In the genomic region with DNA sequence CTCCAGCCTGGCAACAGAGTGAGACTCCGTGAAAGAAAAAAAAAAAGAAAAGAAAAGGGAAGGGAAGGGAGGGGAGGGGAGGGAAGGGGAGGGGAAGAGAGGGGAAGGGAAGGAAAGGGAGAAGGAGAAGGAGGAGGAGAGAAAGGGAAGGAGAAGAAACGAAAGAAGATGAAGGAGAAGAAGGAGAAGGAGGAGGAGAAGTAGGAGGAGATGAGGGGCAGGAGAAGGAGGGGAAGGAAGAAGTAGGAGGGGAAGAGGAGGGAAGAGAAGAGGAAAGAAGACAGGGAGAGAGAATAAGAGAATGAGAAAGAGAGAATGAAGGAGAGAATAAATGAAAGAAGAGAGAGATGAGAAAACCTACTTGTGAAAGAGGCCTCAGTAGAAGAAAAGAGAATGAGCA, we compare ENCODE assay signal across 20 cellular contexts.
A peak's percentile ranks its signal among the peaks of the same experiment; 100 is the strongest.
DNase-seq lines count a peak whose midpoint lies in the region; ATAC-seq and TF ChIP-seq lines count a peak whose summit lies in the region.
"Had no signal": no experiment of that assay in that cellular context is flagged by ENCODE, and none has a peak within 500 bp of the region (broad histone marks: within the 10 kb centered on the region; RNA-seq: fewer than 3 reads in every experiment).

No MANE protein-coding gene starts in this region.

- peak overlapping the region; percentile 28 for H3K27ac Mint-ChIP-seq in activated naive CD8-positive, alpha-beta T cell treated with anti-CD3 and anti-CD28 coated beads, Interleukin-2, amount 10 ng/mL, durations not matched to agents 7 days and 5 days
- H3K27ac Mint-ChIP-seq in activated naive CD8-positive, alpha-beta T cell treated with anti-CD3 and anti-CD28 coated beads, Interleukin-2, amount 50 U/mL, for 24 hours = no peak overlapping the region
- peak overlapping the region; percentile 87 for H3K27ac Mint-ChIP-seq in nephron progenitor cell
- H3K27ac Mint-ChIP-seq in stimulated activated memory B cell treated with anti-CD40 and anti-IgM and Interleukin-4, amounts not matched to agents 10 μg/mL and 1 μg/mL and 100 μg/mL, for 72 hours = peak overlapping the region; percentile 22
- H3K27ac Mint-ChIP-seq: CD4-positive, alpha-beta memory T cell had no signal

- no peak overlapping the region for H3K18ac ChIP-seq in mesenchymal stem cell (ENCODE audit: low read depth in 1 of 2, low read length in 2 of 2)

- H3K4me3 ChIP-seq in HEK293 (ENCODE audit: low read depth, low read length) (no peak overlapping the region), mesenchymal stem cell (ENCODE audit: insufficient read depth in 1 of 2, low read depth in 1 of 2, low read length in 2 of 2) (no peak overlapping the region)
- H3K4me3 ChIP-seq: A549, GM23248 had no signal

- no peak overlapping the region for H2BK12ac ChIP-seq in mesenchymal stem cell (ENCODE audit: low read length in 2 of 2)

- H3K9ac ChIP-seq in mesenchymal stem cell (ENCODE audit: low read length) = no peak overlapping the region
- H3K9ac ChIP-seq: GM23248 had no signal

- H3K9me3 ChIP-seq in HEK293 (ENCODE audit: control insufficient read depth, insufficient read depth, low read depth, low read length) (no peaks in the 10 kb centered on the region), mesenchymal stem cell (ENCODE audit: control insufficient read depth, low read length) (no peaks in the 10 kb centered on the region)
- H3K9me3 ChIP-seq: A549 had no signal

- H3K4me3 Mint-ChIP-seq in activated naive CD8-positive, alpha-beta T cell treated with anti-CD3 and anti-CD28 coated beads, Interleukin-2, amount 10 ng/mL, durations not matched to agents 7 days and 5 days = no peak overlapping the region
- no peak overlapping the region for H3K4me3 Mint-ChIP-seq in activated naive CD8-positive, alpha-beta T cell treated with anti-CD3 and anti-CD28 coated beads, Interleukin-2, amount 50 U/mL, for 24 hours
- no peak overlapping the region for H3K4me3 Mint-ChIP-seq in nephron progenitor cell
- no peak overlapping the region for H3K4me3 Mint-ChIP-seq in stimulated activated memory B cell treated with anti-CD40 and anti-IgM and Interleukin-4, amounts not matched to agents 10 μg/mL and 1 μg/mL and 100 μg/mL, for 72 hours
- H3K4me3 Mint-ChIP-seq: CD4-positive, alpha-beta memory T cell had no signal

- no peak overlapping the region for H3K14ac ChIP-seq in mesenchymal stem cell (ENCODE audit: low read length in 2 of 2)

- H3K79me1 ChIP-seq in mesenchymal stem cell (replicated peaks; ENCODE audit: low read length, poor library complexity, severe bottlenecking) = peaks cover 2% of the 10 kb centered on the region

- H2BK120ac ChIP-seq in mesenchymal stem cell (ENCODE audit: low read depth, low read length) = no peak overlapping the region

- no peak overlapping the region for H3K4ac ChIP-seq in mesenchymal stem cell (ENCODE audit: low read depth in 1 of 2, low read length in 2 of 2)

- H3K36me3 ChIP-seq in HEK293 (ENCODE audit: control insufficient read depth in 2 of 2, insufficient read depth in 1 of 2, low read length in 2 of 2) (no peaks in the 10 kb centered on the region), mesenchymal stem cell (ENCODE audit: control insufficient read depth in 1 of 2, insufficient read depth in 2 of 2, low read depth in 1 of 2, low read length in 2 of 2) (no peaks in the 10 kb centered on the region)

- no peak overlapping the region for H4K8ac ChIP-seq in mesenchymal stem cell (ENCODE audit: low read length)

- H3K27me3 Mint-ChIP-seq in activated naive CD8-positive, alpha-beta T cell treated with anti-CD3 and anti-CD28 coated beads, Interleukin-2, amount 10 ng/mL, durations not matched to agents 7 days and 5 days = no peaks in the 10 kb centered on the region
- no peaks in the 10 kb centered on the region for H3K27me3 Mint-ChIP-seq in activated naive CD8-positive, alpha-beta T cell treated with anti-CD3 and anti-CD28 coated beads, Interleukin-2, amount 50 U/mL, for 24 hours
- peaks cover 3% of the 10 kb centered on the region for H3K27me3 Mint-ChIP-seq in nephron progenitor cell (ENCODE audit: low read depth, poor library complexity)
- no peaks in the 10 kb centered on the region for H3K27me3 Mint-ChIP-seq in stimulated activated memory B cell treated with anti-CD40 and anti-IgM and Interleukin-4, amounts not matched to agents 10 μg/mL and 1 μg/mL and 100 μg/mL, for 72 hours
- H3K27me3 Mint-ChIP-seq: CD4-positive, alpha-beta memory T cell had no signal

- DNase-seq in activated naive CD8-positive, alpha-beta T cell treated with anti-CD3 and anti-CD28 coated beads, Interleukin-2, amount 10 ng/mL, durations not matched to agents 7 days and 5 days = no peak
- DNase-seq in activated naive CD8-positive, alpha-beta T cell treated with anti-CD3 and anti-CD28 coated beads, Interleukin-2, amount 50 U/mL, for 24 hours = no peak
- DNase-seq in nephron progenitor cell (no peak), NCI-H128 (lab: John Stamatoyannopoulos, UW; ENCODE audit: unreplicated experiment) (no peak), mesenchymal stem cell (no peak)
- DNase-seq: 8988T; ACHN; AML-193; C1 segment of cervical spinal cord; Calu3; CD4-positive, alpha-beta memory T cell; COR-L47; DMS153; DND-41; GM23248; H7; HCEC 1CT had no signal

- no peak overlapping the region for H2AK5ac ChIP-seq in mesenchymal stem cell (ENCODE audit: low read length, severe bottlenecking)

- TF ChIP-seq CTCF in HEK293 (tag by site-specific recombination; IDR thresholded peaks at IDR 0.05) (no peak), nephron progenitor cell (IDR thresholded peaks at IDR 0.05) (no peak)

- POLR2A ChIA-PET in activated naive CD8-positive, alpha-beta T cell treated with anti-CD3 and anti-CD28 coated beads, Interleukin-2, amount 10 ng/mL, durations not matched to agents 7 days and 5 days (lab: Charles Lee) = no interaction called here
- POLR2A ChIA-PET in HEK293 (lab: Yijun Ruan, JAX) = no interaction called here

- H3K23ac ChIP-seq in mesenchymal stem cell (ENCODE audit: low read length in 2 of 2) = no peak overlapping the region

- H3K4me2 ChIP-seq in mesenchymal stem cell (ENCODE audit: low read length, poor library complexity, severe bottlenecking) = no peak overlapping the region
- H3K4me2 ChIP-seq: A549 had no signal

- H4K91ac ChIP-seq in mesenchymal stem cell (ENCODE audit: low read length) = no peak overlapping the region

- peaks cover 7% of the 10 kb centered on the region for H3K9me3 Mint-ChIP-seq in activated naive CD8-positive, alpha-beta T cell treated with anti-CD3 and anti-CD28 coated beads, Interleukin-2, amount 10 ng/mL, durations not matched to agents 7 days and 5 days
- H3K9me3 Mint-ChIP-seq in activated naive CD8-positive, alpha-beta T cell treated with anti-CD3 and anti-CD28 coated beads, Interleukin-2, amount 50 U/mL, for 24 hours = peaks cover 4% of the 10 kb centered on the region
- H3K9me3 Mint-ChIP-seq in nephron progenitor cell = peaks cover 4% of the 10 kb centered on the region
- no peaks in the 10 kb centered on the region for H3K9me3 Mint-ChIP-seq in stimulated activated memory B cell treated with anti-CD40 and anti-IgM and Interleukin-4, amounts not matched to agents 10 μg/mL and 1 μg/mL and 100 μg/mL, for 72 hours

- H2BK5ac ChIP-seq in mesenchymal stem cell (ENCODE audit: low read depth, low read length, poor library complexity, severe bottlenecking) = no peak overlapping the region

- H2AFZ ChIP-seq in mesenchymal stem cell (ENCODE audit: low read depth, low read length) = no peak overlapping the region
- H2AFZ ChIP-seq: GM23248 had no signal

- peaks cover 3% of the 10 kb centered on the region for H3K36me3 Mint-ChIP-seq in activated naive CD8-positive, alpha-beta T cell treated with anti-CD3 and anti-CD28 coated beads, Interleukin-2, amount 10 ng/mL, durations not matched to agents 7 days and 5 days
- peaks cover 7% of the 10 kb centered on the region for H3K36me3 Mint-ChIP-seq in activated naive CD8-positive, alpha-beta T cell treated with anti-CD3 and anti-CD28 coated beads, Interleukin-2, amount 50 U/mL, for 24 hours (ENCODE audit: low read depth)
- H3K36me3 Mint-ChIP-seq in nephron progenitor cell (ENCODE audit: low read depth) = peaks cover 27% of the 10 kb centered on the region
- H3K36me3 Mint-ChIP-seq in stimulated activated memory B cell treated with anti-CD40 and anti-IgM and Interleukin-4, amounts not matched to agents 10 μg/mL and 1 μg/mL and 100 μg/mL, for 72 hours = peaks cover 11% of the 10 kb centered on the region

- no peaks in the 10 kb centered on the region for H3K4me1 ChIP-seq in HEK293 (ENCODE audit: control insufficient read depth, insufficient read depth, low read length)
- H3K4me1 ChIP-seq in mesenchymal stem cell (ENCODE audit: control insufficient read depth, insufficient read depth, low read depth, low read length) = no peaks in the 10 kb centered on the region
- H3K4me1 ChIP-seq: A549 had no signal

- H2BK15ac ChIP-seq in mesenchymal stem cell (ENCODE audit: low read depth, poor library complexity, severe bottlenecking) = no peak overlapping the region

- CTCF ChIA-PET in HEK293 (lab: Yijun Ruan, JAX) = no interaction called here

- ATAC-seq in activated naive CD8-positive, alpha-beta T cell treated with anti-CD3 and anti-CD28 coated beads, Interleukin-2, amount 10 ng/mL, durations not matched to agents 7 days and 5 days (ENCODE audit: low read depth) = no peak
- no peak for ATAC-seq in activated naive CD8-positive, alpha-beta T cell treated with anti-CD3 and anti-CD28 coated beads, Interleukin-2, amount 50 U/mL, for 24 hours
- ATAC-seq in stimulated activated memory B cell treated with anti-CD40 and anti-IgM and Interleukin-4, amounts not matched to agents 10 μg/mL and 1 μg/mL and 100 μg/mL, for 72 hours = no peak

- H3K27me3 ChIP-seq in mesenchymal stem cell (ENCODE audit: control insufficient read depth in 1 of 2, insufficient read depth in 1 of 2, low read length in 2 of 2) = no peaks in the 10 kb centered on the region

- H3K27ac ChIP-seq in HEK293 (ENCODE audit: extremely low read depth, low read depth, low read length) (no peak overlapping the region), mesenchymal stem cell (ENCODE audit: low read length, poor library complexity, severe bottlenecking) (no peak overlapping the region)
- H3K27ac ChIP-seq: A549, GM23248 had no signal

- H3K4me1 Mint-ChIP-seq in activated naive CD8-positive, alpha-beta T cell treated with anti-CD3 and anti-CD28 coated beads, Interleukin-2, amount 10 ng/mL, durations not matched to agents 7 days and 5 days = no peaks in the 10 kb centered on the region
- H3K4me1 Mint-ChIP-seq in activated naive CD8-positive, alpha-beta T cell treated with anti-CD3 and anti-CD28 coated beads, Interleukin-2, amount 50 U/mL, for 24 hours = no peaks in the 10 kb centered on the region
- peaks cover 5% of the 10 kb centered on the region for H3K4me1 Mint-ChIP-seq in nephron progenitor cell
- H3K4me1 Mint-ChIP-seq in stimulated activated memory B cell treated with anti-CD40 and anti-IgM and Interleukin-4, amounts not matched to agents 10 μg/mL and 1 μg/mL and 100 μg/mL, for 72 hours = peaks cover 6% of the 10 kb centered on the region

- 99% methylated on average over 2 of the region's 2 CpGs for WGBS in mesenchymal stem cell

TF ChIP-seq in HEK293, 187 proteins besides CTCF, POLR2A, EP300 and RAD21 (continues in another document):
- TF ChIP-seq EGR2 (tag by site-specific recombination; IDR thresholded peaks at IDR 0.05; ENCODE audit: low read depth) = peak; percentile 12; the same call in 1 of the 2 replicates
- TF ChIP-seq ZNF792 (tag by site-specific recombination; IDR thresholded peaks at IDR 0.05) = no peak
- TF ChIP-seq ZNF366 (tag by site-specific recombination; conservative IDR thresholded peaks at IDR 0.05) = peak; percentile 50; the same call in 1 of the 2 replicates
